In the genomic region with DNA sequence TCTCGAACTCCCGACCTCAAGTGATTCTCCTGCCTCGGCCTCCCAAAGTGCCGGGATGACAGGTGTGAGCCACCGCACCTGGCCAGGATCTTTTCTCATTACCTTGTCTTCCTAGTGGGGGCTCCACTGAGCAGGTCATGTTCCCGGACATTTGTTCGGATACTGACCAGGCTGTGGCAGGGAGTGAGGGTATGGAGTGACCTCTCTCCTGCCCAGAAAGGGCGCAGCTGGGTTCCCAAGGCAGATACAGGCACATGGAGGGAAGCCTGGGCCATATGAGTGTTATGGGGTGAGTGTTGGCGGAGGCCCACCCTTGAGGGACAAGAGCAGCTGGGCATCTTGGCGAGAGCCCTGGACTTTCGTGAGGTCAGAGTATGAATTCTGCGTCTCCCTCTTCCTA, we compare ENCODE assay signal across 16 cellular contexts. TPM values are rescaled to one million over a fixed set of nuclear protein-coding genes. Genes with fewer than 3 reads are reported as not detected.
DNase-seq lines count a peak whose midpoint lies in the region; ATAC-seq and TF ChIP-seq lines count a peak whose summit lies in the region.
"Had no signal": no experiment of that assay in that cellular context is flagged by ENCODE, and none has a peak within 500 bp of the region (broad histone marks: within the 10 kb centered on the region; RNA-seq: fewer than 3 reads in every experiment).

No MANE protein-coding gene starts in this region.

- H3K4me3 ChIP-seq in DOHH2 (ENCODE audit: low read length) (no peak overlapping the region), KMS-11 (IDR thresholded peaks at IDR 0.05; ENCODE audit: insufficient read depth, low read depth, low read length) (no peak overlapping the region), gastroesophageal sphincter (no peak overlapping the region), skeletal muscle tissue (ENCODE audit: low read length in 3 of 3) (peak overlapping the region in 1 of 3 donors; percentile 7)
- H3K4me3 ChIP-seq: GM12878, suprapubic skin had no signal

- no peak for TF ChIP-seq EP300 in gastroesophageal sphincter (IDR thresholded peaks at IDR 0.05)

- TF ChIP-seq CTCF in DOHH2 (IDR thresholded peaks at IDR 0.05; ENCODE audit: low read depth, low read length, poor library complexity, severe bottlenecking) (peak; percentile 61), KMS-11 (conservative IDR thresholded peaks at IDR 0.05; ENCODE audit: low read depth, low read length) (0 out of 2 replicates have a peak, but pooled peaks have one; percentile 24), gastroesophageal sphincter (IDR thresholded peaks at IDR 0.05) (no peak)

- H3K79me2 ChIP-seq in DOHH2 (ENCODE audit: control insufficient read depth, low read length) (peaks cover 6% of the 10 kb centered on the region), KMS-11 (ENCODE audit: insufficient read depth, low read depth) (no peaks in the 10 kb centered on the region)

- H3F3A ChIP-seq in DOHH2 (ENCODE audit: control insufficient read depth, insufficient read depth) = peaks cover 36% of the 10 kb centered on the region

- no peak for TF ChIP-seq POLR2A in gastroesophageal sphincter (IDR thresholded peaks at IDR 0.05)

- no peak overlapping the region for H2AFZ ChIP-seq in KMS-11 (ENCODE audit: low read depth)

- H3K4me1 ChIP-seq in DOHH2 (ENCODE audit: control insufficient read depth, low read length) (peaks cover 91% of the 10 kb centered on the region), KMS-11 (ENCODE audit: low read depth, poor library complexity, severe bottlenecking) (peaks cover 18% of the 10 kb centered on the region), gastroesophageal sphincter (peaks cover 0 to 46% (median 16%) of the 10 kb centered on the region in 3 donors), skeletal muscle tissue (ENCODE audit: control insufficient read depth in 3 of 3, insufficient read depth in 3 of 3, low read length in 3 of 3) (peaks cover 41 to 56% (median 52%) of the 10 kb centered on the region in 3 donors)

- no peak for ATAC-seq in gastroesophageal sphincter
- ATAC-seq: GM12878, left cardiac atrium had no signal

- H3K9me3 ChIP-seq in DOHH2 (ENCODE audit: control insufficient read depth, insufficient read depth, low read length) = no peaks in the 10 kb centered on the region
- no peaks in the 10 kb centered on the region for H3K9me3 ChIP-seq in gastroesophageal sphincter
- no peaks in the 10 kb centered on the region for H3K9me3 ChIP-seq in skeletal muscle tissue (ENCODE audit: control insufficient read depth in 3 of 3, low read length in 3 of 3)
- H3K9me3 ChIP-seq: suprapubic skin had no signal

- WGBS in gastroesophageal sphincter (ENCODE audit: low coverage in 1 of 2), 2 donors = 100% methylated on average over 3 of the region's 12 CpGs; no CpG with 5 or more reads in 1 of the 2 donors

- H3K4me2 ChIP-seq in DOHH2 (ENCODE audit: low read length) (no peak overlapping the region), KMS-11 (no peak overlapping the region)

- H3K27ac ChIP-seq in DOHH2 (ENCODE audit: low read depth, low read length) (peak overlapping the region; percentile 94), KMS-11 (no peak overlapping the region), gastroesophageal sphincter (peak overlapping the region in 3 of 4 donors; percentile 22 to 62 (median 33)), skeletal muscle tissue (ENCODE audit: low read depth, low read length) (peak overlapping the region; percentile 75)
- H3K27ac ChIP-seq: suprapubic skin had no signal

- H3K27me3 ChIP-seq in DOHH2 (ENCODE audit: control insufficient read depth, low read length) = no peaks in the 10 kb centered on the region
- no peaks in the 10 kb centered on the region for H3K27me3 ChIP-seq in KMS-11 (ENCODE audit: insufficient read depth, low read depth)
- H3K27me3 ChIP-seq in gastroesophageal sphincter = peaks cover 42% of the 10 kb centered on the region
- no peaks in the 10 kb centered on the region for H3K27me3 ChIP-seq in skeletal muscle tissue (ENCODE audit: control insufficient read depth in 3 of 3, insufficient read depth in 3 of 3, low read length in 3 of 3)
- H3K27me3 ChIP-seq: suprapubic skin had no signal

- H3K9ac ChIP-seq in KMS-11 (no peak overlapping the region), skeletal muscle tissue (ENCODE audit: low read depth in 1 of 3, low read length in 3 of 3) (peak overlapping the region in 2 of 3 donors; percentile 7 to 64)

- H3K36me3 ChIP-seq in DOHH2 (ENCODE audit: control insufficient read depth, low read length) (peaks cover 9% of the 10 kb centered on the region), KMS-11 (ENCODE audit: insufficient read depth) (no peaks in the 10 kb centered on the region), gastroesophageal sphincter (no peaks in the 10 kb centered on the region), skeletal muscle tissue (ENCODE audit: control insufficient read depth in 3 of 3, insufficient read depth in 3 of 3, low read length in 3 of 3) (peaks cover 22 to 30% (median 23%) of the 10 kb centered on the region in 3 donors)

- H3K9me2 ChIP-seq in DOHH2 (replicated peaks; ENCODE audit: control insufficient read depth, low read length) = no peaks in the 10 kb centered on the region

- DNase-seq in middle frontal gyrus (ENCODE audit: extremely low spot score, low spot score) (no peak), NCI-H2029 (lab: John Stamatoyannopoulos, UW) (no peak), DMS 273 (lab: John Stamatoyannopoulos, UW; ENCODE audit: unreplicated experiment) (no peak)
- DNase-seq: activated naive CD4-positive, alpha-beta T cell treated with anti-CD3 and anti-CD28 coated beads, Interleukin-2, amount 50 U/mL, for 16 hours; CD4-positive, CD25-positive, alpha-beta regulatory T cell; effector memory CD4-positive, alpha-beta T cell; EL; NCI-H1092 had no signal

- H4K20me1 ChIP-seq in DOHH2 (ENCODE audit: control insufficient read depth, insufficient read depth, low read depth, low read length) (no peaks in the 10 kb centered on the region), KMS-11 (ENCODE audit: insufficient read depth) (no peaks in the 10 kb centered on the region)

RNA-seq across cellular contexts. Expression of gene SERPINF1, which starts 5.5 kb away (rescaled TPM):
- total RNA-seq in gastroesophageal sphincter (100 to 1,000 TPM; 136 to 634 (median 302) TPM), skeletal muscle tissue (328 TPM)
- total RNA-seq: CD4-positive, CD25-positive, alpha-beta regulatory T cell had no signal

RNA-seq across cellular contexts. Expression of gene SERPINF2, which starts 24.7 kb away (rescaled TPM):
- 1 to 10 TPM; 2.0 to 7.6 (median 5.1) TPM for total RNA-seq in gastroesophageal sphincter
- total RNA-seq in skeletal muscle tissue = not detected
- total RNA-seq: H4 had no signal

RNA-seq across cellular contexts. Expression of gene WDR81, which starts 42.9 kb away (rescaled TPM):
- total RNA-seq in gastroesophageal sphincter (10 to 100 TPM; 21.8 to 44.1 (median 32.2) TPM), skeletal muscle tissue (10.4 TPM)

RNA-seq across cellular contexts. Expression of gene TLCD2, which starts 57.2 kb away (rescaled TPM):
- 1 to 10 TPM; 4.2 to 5.1 (median 4.8) TPM for total RNA-seq in gastroesophageal sphincter
- 2.1 TPM for total RNA-seq in skeletal muscle tissue

Comparison
In these comparisons a context has a peak if more than half of its experiments do, and no peak if none do; other contexts are left out.
1. CTCF ChIP-seq: peak in DOHH2 (single experiment) and KMS-11 (single experiment); none in gastroesophageal sphincter (0 of 4).